In the genomic region with DNA sequence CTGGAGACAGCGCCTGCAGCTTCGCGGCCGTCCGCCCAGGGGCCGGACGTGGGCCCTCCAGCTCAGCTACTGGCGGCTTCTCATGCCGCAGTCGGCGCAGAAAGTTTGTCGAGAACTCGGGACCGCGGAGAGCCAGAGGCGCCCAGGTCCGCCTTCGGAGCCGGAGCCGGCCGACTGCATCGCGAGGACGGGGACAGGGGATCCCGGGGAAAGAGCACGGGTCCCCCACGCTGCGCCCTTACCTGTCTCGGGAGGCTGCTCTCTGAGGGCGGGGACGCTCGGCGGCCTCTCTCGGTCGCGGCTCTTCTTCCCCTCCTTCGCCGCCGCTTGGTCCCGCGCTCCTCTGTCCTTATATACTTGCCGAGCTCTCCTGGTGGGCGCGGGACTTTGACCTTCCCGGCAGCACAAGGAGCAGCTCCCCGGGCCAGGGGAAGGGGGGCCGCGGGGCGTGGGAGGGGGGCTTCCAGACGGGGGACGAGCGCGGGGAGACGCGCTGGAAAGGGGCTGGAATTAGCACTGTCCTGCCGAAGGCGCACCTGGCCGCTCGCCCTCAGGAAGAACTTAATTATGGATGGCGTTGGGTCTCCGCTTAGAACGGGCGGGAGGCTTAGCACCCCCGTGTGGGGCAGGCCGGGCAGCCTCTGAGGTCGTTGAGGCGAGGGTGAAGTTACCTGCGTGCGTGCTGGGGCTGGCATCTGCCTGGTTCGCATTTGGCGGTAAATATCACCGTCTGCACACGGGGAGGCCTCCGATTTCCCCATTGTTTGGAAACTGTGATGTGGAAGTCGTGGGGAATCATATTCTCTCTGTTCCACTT, we compare ENCODE assay signal across 8 cellular contexts. TPM values are rescaled to one million over a fixed set of nuclear protein-coding genes. Genes with fewer than 3 reads are reported as not detected.
DNase-seq lines count a peak whose midpoint lies in the region; ATAC-seq, FAIRE-seq and TF ChIP-seq lines count a peak whose summit lies in the region.

A gene (minus strand): TSS at position 325 of the 817 bp plus-strand sequence. CDS start 3,808 bp downstream, outside the sequence.

- TF ChIP-seq RAD21 in H1 (IDR thresholded peaks at IDR 0.05 in 1 of 2, conservative IDR thresholded peaks at IDR 0.05 in 1 of 2; ENCODE audit: low read depth in 2 of 2, low read length in 2 of 2) = no peak

- H3K27ac ChIP-seq in H1 (ENCODE audit: low read depth, low read length) = no peak within 1 kb of the TSS
- no peak within 1 kb of the TSS for H3K27ac ChIP-seq in thyroid gland

- no peaks in the 10 kb centered on the region for H3K79me1 ChIP-seq in H1 (ENCODE audit: low read depth, low read length)

- peak; percentile 44 for ATAC-seq in GM19324 (IDR thresholded peaks at IDR 0.05; ENCODE audit: low FRiP score, unreplicated experiment)

- H3K14ac ChIP-seq in H1 (ENCODE audit: insufficient read length) = no peak within 1 kb of the TSS

- H3K4me1 ChIP-seq in H1 (replicated peaks in 1 of 4; ENCODE audit: control insufficient read depth in 3 of 4, insufficient read depth in 4 of 4, low read length in 3 of 4) (peaks cover 0 to 4% (median 3%) of the 10 kb centered on the region in 4 experiments; a peak in 5 of 7 replicates), thyroid gland (peaks cover 12 to 13% of the 10 kb centered on the region in 2 donors)

- H3K4me3 ChIP-seq in H1 (ENCODE audit: extremely low read depth in 1 of 4, insufficient read depth in 2 of 4, low read depth in 3 of 4, low read length in 4 of 4) (peak within 1 kb of the TSS; percentile 36 to 65 (median 54)), thyroid gland (replicated peaks in 1 of 3) (peak within 1 kb of the TSS in 1 of 3 donors; percentile 31)

- H3K9me3 ChIP-seq in H1 (ENCODE audit: insufficient read depth in 2 of 2, low read depth in 1 of 2, low read length in 1 of 2) (no peaks in the 10 kb centered on the region), thyroid gland (no peaks in the 10 kb centered on the region)

- whole genome bisulfite sequencing in H1 (ENCODE audit: extremely low coverage in 1 of 2, insufficient coverage in 1 of 2, insufficient read length in 1 of 2, insufficient replicate concordance in 2 of 2, low coverage in 1 of 2, low lambda C conversion rate in 2 of 2, missing lambda C conversion rate in 1 of 2), 2 experiments = 2% methylated on average over 49 of the region's 75 CpGs; no CpG with 5 or more reads in 1 of the 2 experiments
- WGBS in thyroid gland, 2 donors = 1 to 17% methylated on average over 17 to 40 of the region's 75 CpGs

- H3K4me3 Mint-ChIP-seq in mesothelial cell of epicardium = peak within 1 kb of the TSS; percentile 73

- H3K79me2 ChIP-seq in H1 (ENCODE audit: control insufficient read depth in 1 of 2, insufficient read depth in 2 of 2, low read length in 2 of 2) = no peaks in the 10 kb centered on the region

- no peaks in the 10 kb centered on the region for H3K9me3 Mint-ChIP-seq in mesothelial cell of epicardium

- H3K4me2 ChIP-seq in H1 (ENCODE audit: insufficient read depth in 1 of 2, low read depth in 2 of 2, low read length in 2 of 2) = peak within 1 kb of the TSS; percentile 73 to 94

- no peak within 1 kb of the TSS for H3K27ac Mint-ChIP-seq in mesothelial cell of epicardium

- intact Hi-C loops in thyroid gland (cut with DNase I) = no loop called here

- H3K9ac ChIP-seq in H1 (replicated peaks in 1 of 4; ENCODE audit: extremely low read depth in 1 of 4, low read depth in 3 of 4, low read length in 3 of 4) = peak within 1 kb of the TSS in 2 of 4 experiments; percentile 45 to 53; a peak in 5 of 7 replicates

- H4K20me1 ChIP-seq in H1 (replicated peaks in 1 of 2; ENCODE audit: control insufficient read depth in 1 of 2, insufficient read depth in 2 of 2, low read length in 2 of 2) = peaks cover 0 to 2% of the 10 kb centered on the region in 2 experiments

- H3K36me3 ChIP-seq in H1 (ENCODE audit: control insufficient read depth in 2 of 4, insufficient read depth in 4 of 4, low read length in 3 of 4) = no peaks in the 10 kb centered on the region
- H3K36me3 ChIP-seq in thyroid gland = no peaks in the 10 kb centered on the region

- H2BK5ac ChIP-seq in H1 (ENCODE audit: low read depth, low read length) = no peak within 1 kb of the TSS

- H2BK15ac ChIP-seq in H1 (ENCODE audit: low read length) = peak within 1 kb of the TSS; percentile 33; the same call in 1 of the 2 replicates

- peak within 1 kb of the TSS; percentile 63; the same call in 1 of the 2 replicates for H2BK12ac ChIP-seq in H1 (ENCODE audit: low read depth, low read length)

- H4K5ac ChIP-seq in H1 (ENCODE audit: insufficient read length, low read depth, low read length) = no peak within 1 kb of the TSS

- peak within 1 kb of the TSS; percentile 84 for H3K56ac ChIP-seq in H1 (replicated peaks; ENCODE audit: insufficient read length, low read depth, low read length)

- TF ChIP-seq POLR2A in H1 (IDR thresholded peaks at IDR 0.05; ENCODE audit: control extremely low read depth in 1 of 2, low read depth in 2 of 2, low read length in 2 of 2) (no peak), thyroid gland (IDR thresholded peaks at IDR 0.05) (no peak)

- TF ChIP-seq EP300 in H1 (IDR thresholded peaks at IDR 0.05; ENCODE audit: borderline replicate concordance in 1 of 2, low read depth in 2 of 2, low read length in 2 of 2) = no peak

- no peak within 1 kb of the TSS for H2BK120ac ChIP-seq in H1 (replicated peaks; ENCODE audit: low read depth, low read length)

- DNase-seq in ACHN = peak; percentile 9
- DNase-seq in activated CD4-positive, alpha-beta T cell treated with anti-CD3 and anti-CD28 coated beads for 48 hours = peak; percentile 43
- peak in 1 of 2 experiments; percentile 77 for DNase-seq in H1 (ENCODE audit: low read depth in 1 of 2, low spot score in 2 of 2)
- DNase-seq in mesothelial cell of epicardium (ENCODE audit: low spot score in 2 of 2, unreplicated experiment in 2 of 2) = peak; percentile 33 to 54
- peak; percentile 36 to 48 for DNase-seq in thyroid gland
- no peak for DNase-seq in putamen (ENCODE audit: low spot score)
- no peak for DNase-seq in GOT3 (lab: John Stamatoyannopoulos, UW)

- H3K27me3 Mint-ChIP-seq in mesothelial cell of epicardium (ENCODE audit: low read depth) = peaks cover 91% of the 10 kb centered on the region

- no peak within 1 kb of the TSS for H3K23ac ChIP-seq in H1 (ENCODE audit: insufficient read length)

- H4K8ac ChIP-seq in H1 (ENCODE audit: extremely low read depth, insufficient read depth, low read length) = peak within 1 kb of the TSS; percentile 54

- POLR2A ChIA-PET in H1 (lab: Charles Lee; ENCODE audit: partially characterized antibody) = interaction anchor here (1.2 kb wide), 1 partner anchor 60 kb away, joined by 5 read pairs; no protein-coding TSS in a partner anchor

- H3K36me3 Mint-ChIP-seq in mesothelial cell of epicardium = no peaks in the 10 kb centered on the region

- peaks cover 3% of the 10 kb centered on the region; the same call in 1 of the 2 replicates for H3K23me2 ChIP-seq in H1 (ENCODE audit: low read depth, low read length)

- H3K4me1 Mint-ChIP-seq in mesothelial cell of epicardium = peaks cover 6% of the 10 kb centered on the region

- H2AK5ac ChIP-seq in H1 (ENCODE audit: low read depth, low read length) = no peak within 1 kb of the TSS

- no peak within 1 kb of the TSS for H2BK20ac ChIP-seq in H1 (ENCODE audit: low read length)

- peak within 1 kb of the TSS; percentile 56 for H4K91ac ChIP-seq in H1 (replicated peaks; ENCODE audit: insufficient read length, low read length)

- TF ChIP-seq CTCF in H1 (IDR thresholded peaks at IDR 0.05; ENCODE audit: control extremely low read depth in 1 of 3, insufficient read depth in 1 of 3, low read depth in 1 of 3, low read length in 3 of 3) (no peak), mesothelial cell of epicardium (IDR thresholded peaks at IDR 0.05; ENCODE audit: unreplicated experiment) (no peak), thyroid gland (IDR thresholded peaks at IDR 0.05) (no peak)

- FAIRE-seq in H1 (lab: Jason Lieb, UNC) = no peak

- peak within 1 kb of the TSS; percentile 94 for H2AFZ ChIP-seq in H1 (ENCODE audit: low read length)

- H3K27me3 ChIP-seq in H1 (replicated peaks in 1 of 4; ENCODE audit: control insufficient read depth in 3 of 4, extremely low read depth in 1 of 4, insufficient read depth in 3 of 4, low read length in 3 of 4) (peaks cover 14 to 45% (median 41%) of the 10 kb centered on the region in 4 experiments), thyroid gland (peaks cover 8% of the 10 kb centered on the region)

- CTCF ChIA-PET in H1 (lab: Charles Lee; ENCODE audit: partially characterized antibody) = interaction anchor here (1.2 to 11.9 kb wide), 4 partner anchors 15 to 100 kb away, joined by 4 to 106 read pairs (median 6); no protein-coding TSS in a partner anchor

- peak within 1 kb of the TSS; percentile 81; the same call in 1 of the 2 replicates for H3K18ac ChIP-seq in H1 (ENCODE audit: extremely low read depth, low read length)

- no peak within 1 kb of the TSS for H3K4ac ChIP-seq in H1 (replicated peaks; ENCODE audit: insufficient read length, low read depth, low read length)

- in situ Hi-C loops in ACHN (cut with HindIII; ENCODE audit: low pct_ligation_motif_present, low pct_unique_long_range_greater_than_20kb, low sequenced_read_pairs) = loop anchor here (25.0 kb wide), 1 partner anchor 181 kb away; no protein-coding TSS in a partner anchor

TF ChIP-seq in H1, 55 proteins besides CTCF, POLR2A, EP300 and RAD21 (continues in another document):
- TF ChIP-seq TEAD4 (IDR thresholded peaks at IDR 0.05; ENCODE audit: low read depth, low read length) (peak; percentile 34; the same call in 1 of the 2 replicates), SUZ12 (IDR thresholded peaks at IDR 0.05; ENCODE audit: low read length) (peak; percentile 51), CBX5 (IDR thresholded peaks at IDR 0.05; ENCODE audit: low read depth, low read length) (no peak), KDM5A (IDR thresholded peaks at IDR 0.05; ENCODE audit: low read length) (no peak), RXRA (IDR thresholded peaks at IDR 0.05; ENCODE audit: insufficient read depth, low read depth, low read length) (no peak), HDAC6 (IDR thresholded peaks at IDR 0.05; ENCODE audit: low read depth, low read length) (no peak), TAF7 (optimal IDR thresholded peaks at IDR 0.05; ENCODE audit: borderline replicate concordance, low read depth, low read length) (no peak), SP1 (IDR thresholded peaks at IDR 0.05; ENCODE audit: low read depth, low read length) (no peak)

RNA-seq across cellular contexts. Expression of the gene that starts here (rescaled TPM):
- total RNA-seq in H1 (2021; fragmentation: NEBNext Ultra II Directional; extraction: Animal tissue kit (Norgen Biotek cat#: 25700)) = 1.7 and 2.2 TPM in 2 replicates
- 4.7 and 6.1 TPM in 2 replicates for polyA plus RNA-seq in H1 (2011; rRNA removed)
- polyA plus RNA-seq in H1 (2011; cell fraction: cytosol; rRNA removed) = 4.8 TPM
- 4.0 TPM for polyA plus RNA-seq in H1 (2011; cell fraction: nucleus; rRNA removed)
- 2.5 to 3.1 TPM (median 3.0 TPM) in 3 of 4 replicates, not detected in the other for polyA plus RNA-seq in H1 (2012, experiment 1 of 2)
- 2.4 TPM for polyA plus RNA-seq in H1 (2012, experiment 2 of 2)
- 4.6 TPM for polyA plus RNA-seq in H1 (2013, experiment 1 of 2)
- 4.0 TPM for polyA plus RNA-seq in H1 (2013, experiment 2 of 2)
- polyA minus RNA-seq in H1 (2011; rRNA and poly(A)+ RNA removed) = 0.32 and 0.71 TPM in 2 replicates
- polyA minus RNA-seq in H1 (2011; cell fraction: cytosol; rRNA and poly(A)+ RNA removed) = 3.2 TPM
- polyA minus RNA-seq in H1 (2011; cell fraction: nucleus; rRNA and poly(A)+ RNA removed) = 1.7 TPM
- total RNA-seq in mesothelial cell of epicardium (0.29 TPM in 1 of 3 replicates, not detected in the others), thyroid gland (10 to 100 TPM in 1 of 4 donors, 1 to 10 TPM in 3; 6.3 to 11.8 (median 9.2) TPM)

Comparison
In these comparisons a context has a peak if more than half of its experiments do, and no peak if none do; other contexts are left out.
1. Peak in DNase-seq in mesothelial cell of epicardium; RNA of the gene not detected or under 1 TPM.
2. DNase-seq: peak in ACHN (single experiment), activated CD4-positive, alpha-beta T cell treated with anti-CD3 and anti-CD28 coated beads for 48 hours (single experiment) and thyroid gland (2 of 2); none in putamen (single experiment) and GOT3 (single experiment).